In genomic region chr1:29703596-29703995, GRCh38 we compare ENCODE assay signal across 8 cellular contexts.
DNase-seq lines count a peak whose midpoint lies in the region; ATAC-seq, FAIRE-seq and TF ChIP-seq lines count a peak whose summit lies in the region.

No MANE protein-coding gene starts in this region.

- no peaks in the 10 kb centered on the region for H4K20me1 ChIP-seq in fibroblast of lung (ENCODE audit: control insufficient read depth, extremely low read depth, insufficient read depth, low read length)

- no peak for ATAC-seq in HG03469 (IDR thresholded peaks at IDR 0.05; ENCODE audit: unreplicated experiment)

- no peak overlapping the region for H2AFZ ChIP-seq in fibroblast of lung (ENCODE audit: low read length)

- H3K4me2 ChIP-seq in fibroblast of lung (ENCODE audit: extremely low read depth, insufficient read depth, low read length) = no peak overlapping the region

- H3K27me3 ChIP-seq in HAP-1 (ENCODE audit: low read depth) (peaks cover 14% of the 10 kb centered on the region; the same call in 1 of the 2 replicates), fibroblast of lung (ENCODE audit: control insufficient read depth, insufficient read depth, low read length) (peaks cover 12% of the 10 kb centered on the region)

- TF ChIP-seq CTCF in fibroblast of lung (conservative IDR thresholded peaks at IDR 0.05 in 1 of 2, IDR thresholded peaks at IDR 0.05 in 1 of 2; ENCODE audit: low read depth in 1 of 2, low read length in 2 of 2) = peak; percentile 88 to 95

- intact Hi-C loops in posterior vena cava (cut with DNase I) = no loop called here

- H3K4me3 ChIP-seq in HAP-1 (no peak overlapping the region), fibroblast of lung (replicated peaks in 1 of 4; ENCODE audit: control extremely low read depth in 1 of 4, insufficient read depth in 1 of 4, low read depth in 3 of 4, low read length in 4 of 4) (no peak overlapping the region)

- no peak for FAIRE-seq in RCC 7860 (lab: Jason Lieb, UNC)

- no peak overlapping the region for H3K27ac ChIP-seq in fibroblast of lung (ENCODE audit: insufficient read depth, low read length)

- peak; percentile 12 for DNase-seq in CD1c-positive myeloid dendritic cell (ENCODE audit: extremely low spot score)
- DNase-seq in HAP-1 (ENCODE audit: low spot score in 2 of 2) = peak; percentile 25 to 53
- peak; percentile 33 for DNase-seq in RCC 7860 (ENCODE audit: low spot score)
- peak; percentile 49 to 58 for DNase-seq in fibroblast of lung (ENCODE audit: low read depth in 2 of 2)
- DNase-seq in posterior vena cava (ENCODE audit: low spot score) = peak; percentile 54
- DNase-seq in stimulated activated CD4-positive, alpha-beta T cell treated with anti-CD3 and anti-CD28 coated beads, Interleukin-12 subunit alpha, Interleukin-12 subunit beta, amount 100 ng/mL, for 4 hours = no peak
- DNase-seq in midbrain (lab: John Stamatoyannopoulos, UW) = no peak

- in situ Hi-C loops in HAP-1 (cut with MboI; ENCODE audit: low sequenced_read_pairs) = no loop called here

- H3K9me3 ChIP-seq in HAP-1 = no peaks in the 10 kb centered on the region
- no peaks in the 10 kb centered on the region for H3K9me3 ChIP-seq in fibroblast of lung (ENCODE audit: control insufficient read depth, insufficient read depth, low read depth, low read length)

- no peaks in the 10 kb centered on the region for H3K4me1 ChIP-seq in HAP-1
- peaks cover 7% of the 10 kb centered on the region for H3K4me1 ChIP-seq in fibroblast of lung (ENCODE audit: control insufficient read depth, extremely low read depth, insufficient read depth, low read length)

- no peaks in the 10 kb centered on the region for H3K79me2 ChIP-seq in fibroblast of lung (ENCODE audit: control insufficient read depth, insufficient read depth, low read length)

- no peak overlapping the region for H3K9ac ChIP-seq in fibroblast of lung (ENCODE audit: insufficient read depth, low read length)

- no peaks in the 10 kb centered on the region for H3K36me3 ChIP-seq in HAP-1 (replicated peaks)
- no peaks in the 10 kb centered on the region for H3K36me3 ChIP-seq in fibroblast of lung (ENCODE audit: control insufficient read depth, insufficient read depth, low read length)

Comparison
In these comparisons a context has a peak if more than half of its experiments do, and no peak if none do; other contexts are left out.
1. DNase-seq: peak in CD1c-positive myeloid dendritic cell (single experiment), HAP-1 (2 of 2), RCC 7860 (single experiment), fibroblast of lung (2 of 2) and posterior vena cava (single experiment); none in stimulated activated CD4-positive, alpha-beta T cell treated with anti-CD3 and anti-CD28 coated beads, Interleukin-12 subunit alpha, Interleukin-12 subunit beta, amount 100 ng/mL, for 4 hours (single experiment) and midbrain (single experiment).